ENCODE assay signal across 8 cellular contexts in genomic region chr2:73827660-73828388, GRCh38. TPM values are rescaled to one million over a fixed set of nuclear protein-coding genes. Genes with fewer than 3 reads are reported as not detected.
DNase-seq lines count a peak whose midpoint lies in the region; ATAC-seq and TF ChIP-seq lines count a peak whose summit lies in the region.
"Had no signal": no experiment of that assay in that cellular context is flagged by ENCODE, and none has a peak within 500 bp of the region (broad histone marks: within the 10 kb centered on the region; RNA-seq: fewer than 3 reads in every experiment).

No MANE protein-coding gene starts in this region.

- H3K4me1 ChIP-seq in PC-3 (ENCODE audit: insufficient read depth, low read length) (peaks cover 56% of the 10 kb centered on the region), skeletal muscle tissue (ENCODE audit: control insufficient read depth in 3 of 3, insufficient read depth in 3 of 3, low read length in 3 of 3) (peaks cover 22 to 35% (median 30%) of the 10 kb centered on the region in 3 donors)

- peak overlapping the region; percentile 90 for H3K4me2 ChIP-seq in PC-3 (ENCODE audit: low read length)

- H3K27ac ChIP-seq in PC-3 (ENCODE audit: low read length) (no peak overlapping the region), skeletal muscle tissue (ENCODE audit: low read depth, low read length) (peak overlapping the region; percentile 97)

- POLR2A ChIA-PET in PC-3 (lab: Charles Lee; ENCODE audit: unreplicated experiment): interaction anchor here (0.6 to 0.8 kb wide), 6 partner anchors 80 to 354 kb away, joined by 3 to 9 read pairs (median 6); no protein-coding TSS in a partner anchor

- TF ChIP-seq CTCF in PC-3 (conservative IDR thresholded peaks at IDR 0.05; ENCODE audit: low read depth, low read length) (no peak), fibroblast of the aortic adventitia (IDR thresholded peaks at IDR 0.05; ENCODE audit: insufficient read depth, low read length) (no peak)

- peak overlapping the region; percentile 90 for H2AFZ ChIP-seq in PC-3 (ENCODE audit: low read length)

- no peaks in the 10 kb centered on the region for H3F3A ChIP-seq in PC-3 (ENCODE audit: low read length, unreplicated experiment)

- no TSS peak for BruUV-seq in PC-3 (replicated peaks; lab: Mats Ljungman, UMichigan)

- peaks cover 11% of the 10 kb centered on the region; the same call in 1 of the 2 replicates for H3K36me3 ChIP-seq in PC-3 (ENCODE audit: low read depth, low read length)
- H3K36me3 ChIP-seq in skeletal muscle tissue (ENCODE audit: control insufficient read depth in 3 of 3, insufficient read depth in 3 of 3, low read length in 3 of 3): peaks cover 0 to 5% (median 5%) of the 10 kb centered on the region in 3 donors

- intact Hi-C loops in PC-3 (cut with micrococcal nuclease): loop anchor here (2.0 kb wide), 1 partner anchor 99 kb away; the partner anchor contains the start of gene DGUOK

- H3K4me3 ChIP-seq in GM08714 (ENCODE audit: low read length): peak overlapping the region; percentile 88
- H3K4me3 ChIP-seq in PC-3 (ENCODE audit: low read length): peak overlapping the region; percentile 82; the same call in 1 of the 2 replicates
- peak overlapping the region; percentile 83 for H3K4me3 ChIP-seq in fibroblast of the aortic adventitia (ENCODE audit: low read depth, low read length)
- peak overlapping the region; percentile 79 to 93 (median 90) for H3K4me3 ChIP-seq in skeletal muscle tissue (ENCODE audit: low read length in 3 of 3)

- H3K79me2 ChIP-seq in PC-3 (ENCODE audit: low read length): peaks cover 21% of the 10 kb centered on the region

- H3K27me3 ChIP-seq in PC-3 (ENCODE audit: low read length) (no peaks in the 10 kb centered on the region), skeletal muscle tissue (ENCODE audit: control insufficient read depth in 3 of 3, insufficient read depth in 3 of 3, low read length in 3 of 3) (peaks cover 0 to 3% (median 0%) of the 10 kb centered on the region in 3 donors)

- no peaks in the 10 kb centered on the region for H3K9me2 ChIP-seq in PC-3 (replicated peaks; ENCODE audit: low read length)

- CTCF ChIA-PET in PC-3 (lab: Charles Lee): interaction anchor here (0.5 to 1.5 kb wide), 10 partner anchors 11 to 323 kb away, joined by 3 to 10 read pairs (median 6); no protein-coding TSS in a partner anchor

- H3K9ac ChIP-seq in PC-3 (ENCODE audit: low read length) (no peak overlapping the region), skeletal muscle tissue (ENCODE audit: low read depth in 1 of 3, low read length in 3 of 3) (no peak overlapping the region)

- H3K9me3 ChIP-seq in PC-3 (ENCODE audit: low read length) (no peaks in the 10 kb centered on the region), skeletal muscle tissue (ENCODE audit: control insufficient read depth in 3 of 3, low read length in 3 of 3) (no peaks in the 10 kb centered on the region)

- no peaks in the 10 kb centered on the region for H4K20me1 ChIP-seq in PC-3 (ENCODE audit: low read length)

- no peak for ATAC-seq in PC-3
- no peak for ATAC-seq in GM21529 (IDR thresholded peaks at IDR 0.05; ENCODE audit: unreplicated experiment)
- ATAC-seq in GM18873 (IDR thresholded peaks at IDR 0.05; ENCODE audit: low FRiP score, unreplicated experiment): no peak

- DNase-seq in PC-3: no peak
- no peak for DNase-seq in fibroblast of the aortic adventitia (ENCODE audit: low read depth)
- no peak for DNase-seq in D341Med (ENCODE audit: low spot score)

RNA-seq across cellular contexts. Expression of gene STAMBP, which starts 0.9 kb away (rescaled TPM):
- total RNA-seq in PC-3 (2014; rRNA removed) (23.8 and 32.2 TPM in 2 replicates), fibroblast of the aortic adventitia (ENCODE audit: low replicate concordance) (9.6 and 34.2 TPM in 2 replicates), skeletal muscle tissue (12.0 TPM)

RNA-seq across cellular contexts. Expression of gene C2orf78, which starts 43.8 kb away (rescaled TPM):
- total RNA-seq in PC-3 (2014; rRNA removed): not detected in 2 replicates
- not detected in 2 replicates for total RNA-seq in fibroblast of the aortic adventitia (ENCODE audit: low replicate concordance)
- not detected for total RNA-seq in skeletal muscle tissue
- total RNA-seq: ureter had no signal

RNA-seq across cellular contexts. Expression of gene DUSP11, which starts 47.9 kb away (rescaled TPM):
- total RNA-seq in PC-3 (2014; rRNA removed): 17.5 and 30.4 TPM in 2 replicates
- 28.0 and 49.0 TPM in 2 replicates for total RNA-seq in fibroblast of the aortic adventitia (ENCODE audit: low replicate concordance)
- 28.2 TPM for total RNA-seq in skeletal muscle tissue
